15 cellular contexts compared by ENCODE assay signal in the genomic region with DNA sequence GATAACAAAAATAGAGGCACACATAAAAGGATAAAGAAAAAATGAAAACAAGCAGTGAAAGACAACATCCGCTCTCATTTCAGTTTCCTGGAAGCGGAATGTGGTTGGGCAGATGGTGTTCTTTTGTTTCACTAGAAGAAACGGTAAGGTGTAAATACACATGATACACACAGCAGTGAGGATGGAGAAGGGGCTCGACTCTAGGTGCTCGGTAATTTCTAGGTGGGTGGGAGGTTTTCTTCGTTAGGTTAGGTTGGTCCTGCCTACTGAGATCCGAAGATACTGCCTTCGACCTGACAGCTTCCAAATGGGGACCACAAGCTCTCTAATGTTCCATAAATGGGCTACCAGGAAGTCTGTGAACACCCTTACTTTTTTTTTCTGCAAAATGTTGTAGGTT.
DNase-seq lines count a peak whose midpoint lies in the region; TF ChIP-seq lines count a peak whose summit lies in the region.
"Had no signal": no experiment of that assay in that cellular context is flagged by ENCODE, and none has a peak within 500 bp of the region (broad histone marks: within the 10 kb centered on the region; RNA-seq: fewer than 3 reads in every experiment).

No MANE protein-coding gene starts in this region.

- no peaks in the 10 kb centered on the region for H3K27me3 Mint-ChIP-seq in activated naive CD4-positive, alpha-beta T cell treated with anti-CD3 and anti-CD28 coated beads for 36 hours (ENCODE audit: low read depth)
- no peaks in the 10 kb centered on the region for H3K27me3 Mint-ChIP-seq in activated CD4-positive, alpha-beta memory T cell treated with anti-CD3 and anti-CD28 coated beads for 36 hours

- DNase-seq in activated naive CD4-positive, alpha-beta T cell treated with anti-CD3 and anti-CD28 coated beads for 36 hours = peak; percentile 81
- DNase-seq in activated naive CD4-positive, alpha-beta T cell treated with anti-CD3 and anti-CD28 coated beads, Interleukin-2, amount 50 U/mL, for 16 hours = no peak
- DNase-seq in activated CD4-positive, alpha-beta memory T cell treated with anti-CD3 and anti-CD28 coated beads for 36 hours = peak; percentile 69
- DNase-seq in effector memory CD4-positive, alpha-beta T cell = peak in 2 of 3 donors; percentile 12 to 15
- no peak for DNase-seq in foreskin melanocyte
- no peak for DNase-seq in WERI-Rb-1
- DNase-seq in NCI-H226 = no peak
- DNase-seq: brain microvascular endothelial cell, left colon, NCI-H1417 treated with DMSO at 0.1 percent for 48 hours, tibial artery had no signal

- peaks cover 5% of the 10 kb centered on the region for H3K36me3 Mint-ChIP-seq in activated naive CD4-positive, alpha-beta T cell treated with anti-CD3 and anti-CD28 coated beads for 36 hours (ENCODE audit: low read depth)
- H3K36me3 Mint-ChIP-seq in activated CD4-positive, alpha-beta memory T cell treated with anti-CD3 and anti-CD28 coated beads for 36 hours = peaks cover 4% of the 10 kb centered on the region

- TF ChIP-seq CTCF in WERI-Rb-1 (IDR thresholded peaks at IDR 0.05; ENCODE audit: low read depth, low read length) = no peak

- peak overlapping the region; percentile 69 for H3K27ac ChIP-seq in effector memory CD4-positive, alpha-beta T cell (ENCODE audit: insufficient read depth, low read length, poor library complexity, severe bottlenecking)
- peak overlapping the region; percentile 99 for H3K27ac ChIP-seq in thymus (ENCODE audit: low read depth)
- H3K27ac ChIP-seq in WERI-Rb-1 = no peak overlapping the region
- H3K27ac ChIP-seq: brain microvascular endothelial cell, hepatocyte, KMS-11, SJSA1, tibial artery had no signal

- no peaks in the 10 kb centered on the region for H3K36me3 ChIP-seq in effector memory CD4-positive, alpha-beta T cell (ENCODE audit: control insufficient read depth, insufficient read depth, low read length)
- H3K36me3 ChIP-seq in thymus (ENCODE audit: control insufficient read depth, insufficient read depth) (no peaks in the 10 kb centered on the region), WERI-Rb-1 (no peaks in the 10 kb centered on the region)
- H3K36me3 ChIP-seq: brain microvascular endothelial cell, SJSA1, tibial artery had no signal

- POLR2A ChIA-PET in activated CD4-positive, alpha-beta memory T cell treated with anti-CD3 and anti-CD28 coated beads for 36 hours (lab: Charles Lee) = interaction anchor here (1.0 to 3.0 kb wide), 9 partner anchors 8 to 1083 kb away, joined by 3 to 23 read pairs (median 6); a partner anchor contains a TSS

- H3K4me3 ChIP-seq in effector memory CD4-positive, alpha-beta T cell (ENCODE audit: insufficient read depth, low read depth, low read length, poor library complexity, severe bottlenecking) = peak overlapping the region; percentile 37
- H3K4me3 ChIP-seq in thymus (ENCODE audit: low read length) (peak overlapping the region; percentile 41), WERI-Rb-1 (ENCODE audit: low read depth, low read length) (no peak overlapping the region)
- H3K4me3 ChIP-seq: hepatocyte, SJSA1, tibial artery had no signal

- no peaks in the 10 kb centered on the region for H3K9me3 Mint-ChIP-seq in activated naive CD4-positive, alpha-beta T cell treated with anti-CD3 and anti-CD28 coated beads for 36 hours
- no peaks in the 10 kb centered on the region for H3K9me3 Mint-ChIP-seq in activated CD4-positive, alpha-beta memory T cell treated with anti-CD3 and anti-CD28 coated beads for 36 hours

- H3K27me3 ChIP-seq in effector memory CD4-positive, alpha-beta T cell (replicated peaks; ENCODE audit: control insufficient read depth, insufficient read depth, low read length, poor library complexity, severe bottlenecking) = no peaks in the 10 kb centered on the region
- H3K27me3 ChIP-seq in thymus (ENCODE audit: control insufficient read depth, insufficient read depth) = no peaks in the 10 kb centered on the region
- peaks cover 80% of the 10 kb centered on the region for H3K27me3 ChIP-seq in WERI-Rb-1 (ENCODE audit: insufficient read depth, low read depth, severe bottlenecking)
- H3K27me3 ChIP-seq: brain microvascular endothelial cell, SJSA1, tibial artery had no signal

- H3K4me1 ChIP-seq in effector memory CD4-positive, alpha-beta T cell (ENCODE audit: control insufficient read depth, insufficient read depth, low read length, poor library complexity, severe bottlenecking) = peaks cover 80% of the 10 kb centered on the region
- H3K4me1 ChIP-seq in thymus (ENCODE audit: control insufficient read depth, insufficient read depth, low read length) = peaks cover 69% of the 10 kb centered on the region
- H3K4me1 ChIP-seq: SJSA1, tibial artery had no signal

- CTCF ChIA-PET in activated naive CD4-positive, alpha-beta T cell treated with anti-CD3 and anti-CD28 coated beads for 36 hours (lab: Charles Lee) = interaction anchor here (1.0 to 2.8 kb wide), 6 partner anchors 11 to 51 kb away, joined by 3 to 8 read pairs (median 4); no protein-coding TSS in a partner anchor
- CTCF ChIA-PET in activated CD4-positive, alpha-beta memory T cell treated with anti-CD3 and anti-CD28 coated beads for 36 hours (lab: Charles Lee) = interaction anchor here (1.1 to 1.5 kb wide), 6 partner anchors 10 to 52 kb away, joined by 3 to 5 read pairs (median 4); no protein-coding TSS in a partner anchor

- intact Hi-C loops in activated naive CD4-positive, alpha-beta T cell treated with anti-CD3 and anti-CD28 coated beads for 36 hours (cut with micrococcal nuclease) = loop anchor here (1.0 kb wide), 2 partner anchors 12 to 20 kb away; no protein-coding TSS in a partner anchor
- intact Hi-C loops in activated CD4-positive, alpha-beta memory T cell treated with anti-CD3 and anti-CD28 coated beads for 36 hours (cut with micrococcal nuclease) = loop anchor here (1.0 to 5.0 kb wide), 4 partner anchors 12 to 1293 kb away; a partner anchor contains a TSS

- peak overlapping the region; percentile 58 for H3K4me3 Mint-ChIP-seq in activated naive CD4-positive, alpha-beta T cell treated with anti-CD3 and anti-CD28 coated beads for 36 hours
- H3K4me3 Mint-ChIP-seq in activated CD4-positive, alpha-beta memory T cell treated with anti-CD3 and anti-CD28 coated beads for 36 hours = peak overlapping the region; percentile 75

- 6% methylated on average over 8 of the region's 8 CpGs for WGBS in thymus

- peak overlapping the region; percentile 96 for H3K27ac Mint-ChIP-seq in activated naive CD4-positive, alpha-beta T cell treated with anti-CD3 and anti-CD28 coated beads for 36 hours
- peak overlapping the region; percentile 100 for H3K27ac Mint-ChIP-seq in activated CD4-positive, alpha-beta memory T cell treated with anti-CD3 and anti-CD28 coated beads for 36 hours

- peaks cover 96% of the 10 kb centered on the region for H3K4me1 Mint-ChIP-seq in activated naive CD4-positive, alpha-beta T cell treated with anti-CD3 and anti-CD28 coated beads for 36 hours (ENCODE audit: low read depth)
- peaks cover 94% of the 10 kb centered on the region for H3K4me1 Mint-ChIP-seq in activated CD4-positive, alpha-beta memory T cell treated with anti-CD3 and anti-CD28 coated beads for 36 hours (ENCODE audit: low read depth)

- no peaks in the 10 kb centered on the region for H3K9me3 ChIP-seq in effector memory CD4-positive, alpha-beta T cell (ENCODE audit: control insufficient read depth, low read length)
- H3K9me3 ChIP-seq in thymus (ENCODE audit: control insufficient read depth) = no peaks in the 10 kb centered on the region
- H3K9me3 ChIP-seq in WERI-Rb-1 (ENCODE audit: severe bottlenecking) = no peaks in the 10 kb centered on the region
- H3K9me3 ChIP-seq: SJSA1, tibial artery had no signal

Comparison
In these comparisons a context has a peak if more than half of its experiments do, and no peak if none do; other contexts are left out.
1. DNase-seq: peak in activated naive CD4-positive, alpha-beta T cell treated with anti-CD3 and anti-CD28 coated beads for 36 hours (single experiment), activated CD4-positive, alpha-beta memory T cell treated with anti-CD3 and anti-CD28 coated beads for 36 hours (single experiment) and effector memory CD4-positive, alpha-beta T cell (2 of 3); none in activated naive CD4-positive, alpha-beta T cell treated with anti-CD3 and anti-CD28 coated beads, Interleukin-2, amount 50 U/mL, for 16 hours (single experiment), foreskin melanocyte (single experiment), WERI-Rb-1 (single experiment) and NCI-H226 (single experiment).